13 cellular contexts compared by ENCODE assay signal in genomic region chr19:1441022-1441426, GRCh38. TPM values are rescaled to one million over a fixed set of nuclear protein-coding genes. Genes with fewer than 3 reads are reported as not detected.
A peak's percentile ranks its signal among the peaks of the same experiment; 100 is the strongest.
DNase-seq lines count a peak whose midpoint lies in the region; ATAC-seq, FAIRE-seq and TF ChIP-seq lines count a peak whose summit lies in the region.
"Had no signal": no experiment of that assay in that cellular context is flagged by ENCODE, and none has a peak within 500 bp of the region (broad histone marks: within the 10 kb centered on the region; RNA-seq: fewer than 3 reads in every experiment).

No MANE protein-coding gene starts in this region.

- no peak overlapping the region for H3K27ac ChIP-seq in HepG2 (ENCODE audit: extremely low read length, insufficient read depth, low read length)
- H3K27ac ChIP-seq in right lobe of liver, result no peak overlapping the region
- peak overlapping the region; percentile 76 for H3K27ac ChIP-seq in RWPE2 (ENCODE audit: poor library complexity, severe bottlenecking)
- H3K27ac ChIP-seq: body of pancreas, stomach had no signal

- H3K4me1 ChIP-seq in HepG2 (ENCODE audit: insufficient read depth, low read length) (peaks cover 42% of the 10 kb centered on the region), right lobe of liver (peaks cover 0 to 16% (median 5%) of the 10 kb centered on the region in 4 donors), RWPE2 (ENCODE audit: insufficient read depth, poor library complexity, severe bottlenecking) (peaks cover 9% of the 10 kb centered on the region)

- H3K4me3 ChIP-seq in HepG2 (replicated peaks in 1 of 3; ENCODE audit: insufficient read depth in 1 of 3, low read depth in 2 of 3, low read length in 3 of 3), result no peak overlapping the region
- H3K4me3 ChIP-seq in right lobe of liver, result no peak overlapping the region
- H3K4me3 ChIP-seq in RWPE2 (ENCODE audit: severe bottlenecking), result no peak overlapping the region
- H3K4me3 ChIP-seq: body of pancreas had no signal

- H3K27me3 ChIP-seq in HepG2 (ENCODE audit: control insufficient read depth in 1 of 2, insufficient read depth in 2 of 2, low read length in 2 of 2) (no peaks in the 10 kb centered on the region), right lobe of liver (peaks cover 0 to under 1% of the 10 kb centered on the region in 2 donors), RWPE2 (ENCODE audit: insufficient read depth, poor library complexity, severe bottlenecking) (no peaks in the 10 kb centered on the region)

- ATAC-seq in HepG2, result no peak
- ATAC-seq in right lobe of liver, result no peak
- no peak for ATAC-seq in RWPE2 (ENCODE audit: low read depth)
- ATAC-seq in stimulated activated naive CD8-positive, alpha-beta T cell treated with anti-CD3 and anti-CD28 coated beads, Interleukin-15, amount 100 ng/mL, for 72 hours, result no peak
- no peak for ATAC-seq in left ventricle myocardium superior
- ATAC-seq: body of pancreas had no signal

- POLR2A ChIA-PET in HepG2 (lab: Yijun Ruan, JAX), result interaction anchor here (0.7 to 1.0 kb wide), 2 partner anchors 17 to 31 kb away, joined by 4 read pairs; no protein-coding TSS in a partner anchor

- H3K9me3 ChIP-seq in HepG2 (ENCODE audit: low read length) (no peaks in the 10 kb centered on the region), right lobe of liver (no peaks in the 10 kb centered on the region), RWPE2 (ENCODE audit: severe bottlenecking) (no peaks in the 10 kb centered on the region)
- H3K9me3 ChIP-seq: body of pancreas, stomach had no signal

- peak overlapping the region; percentile 73 for H3K4me3 Mint-ChIP-seq in endothelial cell (ENCODE audit: unreplicated experiment)
- H3K4me3 Mint-ChIP-seq in stimulated activated naive CD8-positive, alpha-beta T cell treated with anti-CD3 and anti-CD28 coated beads, Interleukin-15, amount 100 ng/mL, for 72 hours, result peak overlapping the region; percentile 99 to 100

- TF ChIP-seq EP300 in HepG2 (IDR thresholded peaks at IDR 0.05; ENCODE audit: low read depth in 2 of 2, low read length in 2 of 2) (no peak), HepG2 (CRISPR knock-in tag; IDR thresholded peaks at IDR 0.05; ENCODE audit: borderline replicate concordance) (no peak)

- H3K36me3 ChIP-seq in HepG2 (replicated peaks in 1 of 2; ENCODE audit: control insufficient read depth in 1 of 2, insufficient read depth in 2 of 2, low read length in 2 of 2), result peaks cover 13 to 31% of the 10 kb centered on the region in 2 experiments
- peaks cover 0 to 31% (median 15%) of the 10 kb centered on the region in 4 donors for H3K36me3 ChIP-seq in right lobe of liver
- H3K36me3 ChIP-seq in RWPE2 (ENCODE audit: low read depth), result peaks cover 40% of the 10 kb centered on the region

- no peak overlapping the region for H3K27ac Mint-ChIP-seq in endothelial cell (ENCODE audit: unreplicated experiment)
- H3K27ac Mint-ChIP-seq in stimulated activated naive CD8-positive, alpha-beta T cell treated with anti-CD3 and anti-CD28 coated beads, Interleukin-15, amount 100 ng/mL, for 72 hours, result peak overlapping the region in 1 of 2 donors; percentile 100

- peaks cover 7% of the 10 kb centered on the region for H3K4me1 Mint-ChIP-seq in endothelial cell (ENCODE audit: unreplicated experiment)
- peaks cover 67% of the 10 kb centered on the region for H3K4me1 Mint-ChIP-seq in stimulated activated naive CD8-positive, alpha-beta T cell treated with anti-CD3 and anti-CD28 coated beads, Interleukin-15, amount 100 ng/mL, for 72 hours

- CTCF ChIA-PET in HepG2 (lab: Yijun Ruan, JAX; ENCODE audit: low intra/inter-chr PET ratio, low total read pairs), result no interaction called here

- intact Hi-C loops in HepG2 (cut with micrococcal nuclease; ENCODE audit: unreplicated experiment), result no loop called here
- intact Hi-C loops in right lobe of liver (cut with DNase I), result loop anchor here in 1 of 2 donors (10.0 kb wide), 1 partner anchor 74 kb away; the partner anchor contains the start of gene ADAMTSL5
- intact Hi-C loops in left ventricle myocardium superior (cut with micrococcal nuclease), result no loop called here

- peaks cover 36% of the 10 kb centered on the region for H4K20me1 ChIP-seq in HepG2 (ENCODE audit: insufficient read depth, low read length)

- no peak for TF ChIP-seq CTCF in HepG2 (CRISPR knock-in tag; IDR thresholded peaks at IDR 0.05)
- no peak for TF ChIP-seq CTCF in right lobe of liver (IDR thresholded peaks at IDR 0.05)
- TF ChIP-seq CTCF in RWPE2 (IDR thresholded peaks at IDR 0.05; ENCODE audit: poor library complexity, severe bottlenecking), result no peak
- TF ChIP-seq CTCF in endothelial cell (IDR thresholded peaks at IDR 0.05; ENCODE audit: unreplicated experiment), result no peak

- no peak for DNase-seq in HepG2 (ENCODE audit: low spot score)
- DNase-seq in right lobe of liver, result no peak
- DNase-seq in RWPE2 (ENCODE audit: low spot score), result no peak
- no peak for DNase-seq in endothelial cell (ENCODE audit: low spot score)
- DNase-seq in stimulated activated naive CD8-positive, alpha-beta T cell treated with anti-CD3 and anti-CD28 coated beads, Interleukin-15, amount 100 ng/mL, for 72 hours, result no peak
- no peak for DNase-seq in NCI-H146 (lab: John Stamatoyannopoulos, UW)
- no peak for DNase-seq in left ventricle myocardium superior
- DNase-seq in NCI-H69 (lab: John Stamatoyannopoulos, UW), result no peak
- DNase-seq: activated CD8-positive, alpha-beta memory T cell treated with anti-CD3 and anti-CD28 coated beads for 24 hours; body of pancreas; NCI-H1694; stomach had no signal

- peaks cover 5% of the 10 kb centered on the region for H3K27me3 Mint-ChIP-seq in endothelial cell (ENCODE audit: unreplicated experiment)
- peaks cover 8% of the 10 kb centered on the region for H3K27me3 Mint-ChIP-seq in stimulated activated naive CD8-positive, alpha-beta T cell treated with anti-CD3 and anti-CD28 coated beads, Interleukin-15, amount 100 ng/mL, for 72 hours

- WGBS in HepG2 (ENCODE audit: low lambda C conversion rate), result 96% methylated on average over 5 of the region's 9 CpGs
- 92% methylated on average over 6 of the region's 9 CpGs for WGBS in right lobe of liver (ENCODE audit: insufficient coverage, low coverage, low lambda C conversion rate, missing lambda C conversion rate)

- no peaks in the 10 kb centered on the region for H3K9me3 Mint-ChIP-seq in endothelial cell (ENCODE audit: unreplicated experiment)
- H3K9me3 Mint-ChIP-seq in stimulated activated naive CD8-positive, alpha-beta T cell treated with anti-CD3 and anti-CD28 coated beads, Interleukin-15, amount 100 ng/mL, for 72 hours, result no peaks in the 10 kb centered on the region

- no TSS peak for BruUV-seq in HepG2 (replicated peaks; lab: Mats Ljungman, UMichigan)

- TF ChIP-seq POLR2A in HepG2 (IDR thresholded peaks at IDR 0.05; ENCODE audit: insufficient read depth in 1 of 2, low read depth in 2 of 2, low read length in 2 of 2) (no peak; a peak in 2 of 4 replicates), right lobe of liver (IDR thresholded peaks at IDR 0.05) (no peak)

- FAIRE-seq in HepG2 (lab: Jason Lieb, UNC), result no peak
- FAIRE-seq: endometrium had no signal

- in situ Hi-C loops in HepG2 (cut with HindIII; ENCODE audit: extremely low pct_ligation_motif_present, low pct_unique_long_range_greater_than_20kb), result no loop called here

- TF ChIP-seq RAD21 in HepG2 (CRISPR knock-in tag; IDR thresholded peaks at IDR 0.05), result no peak

- H3K36me3 Mint-ChIP-seq in endothelial cell (ENCODE audit: low read depth, unreplicated experiment), result peaks cover 21% of the 10 kb centered on the region

- peak overlapping the region; percentile 8; the same call in 1 of the 2 replicates for H3K9ac ChIP-seq in HepG2 (ENCODE audit: insufficient read depth, low read depth, low read length)

- H3K4me2 ChIP-seq in HepG2 (ENCODE audit: low read depth, low read length), result no peak overlapping the region

- H2AFZ ChIP-seq in HepG2 (ENCODE audit: low read length), result no peak overlapping the region

- peaks cover 31% of the 10 kb centered on the region for H3K79me2 ChIP-seq in HepG2 (ENCODE audit: insufficient read depth, low read length)

RNA-seq across cellular contexts. Expression of gene RPS15, which starts 2.8 kb away (rescaled TPM):
- total RNA-seq in HepG2 (2016; rRNA removed; fragmentation: Illumina TruSeq; extraction: Trizol) (695 and 780 TPM in 2 replicates), right lobe of liver (1,000 to 10,000 TPM in 2 of 6 experiments, 100 to 1,000 TPM in 4; 334 to 1,615 (median 355) TPM), endothelial cell (ENCODE audit: unreplicated experiment) (1,175 TPM), left ventricle myocardium superior (625 TPM)
- total RNA-seq in HepG2 (2016; cell fraction: cytosol; rRNA removed; fragmentation: Illumina TruSeq; extraction: Trizol; ENCODE audit: low read depth), result 693 and 734 TPM in 2 replicates
- 654 and 886 TPM in 2 replicates for total RNA-seq in HepG2 (2016; cell fraction: insoluble cytoplasmic fraction; rRNA removed; fragmentation: Illumina TruSeq; extraction: Trizol)
- 967 and 1,125 TPM in 2 replicates for total RNA-seq in HepG2 (2016; cell fraction: membrane; rRNA removed; fragmentation: Illumina TruSeq; extraction: Trizol)
- 240 and 299 TPM in 2 replicates for total RNA-seq in HepG2 (2016; cell fraction: nucleus; rRNA removed; fragmentation: Illumina TruSeq; extraction: Trizol)
- 1,411 and 1,504 TPM in 2 replicates for polyA plus RNA-seq in HepG2 (2011; rRNA removed)
- polyA plus RNA-seq in HepG2 (2011; cell fraction: cytosol; rRNA removed), result 2,214 and 3,196 TPM in 2 replicates
- polyA plus RNA-seq in HepG2 (2011; cell fraction: nucleus; rRNA removed), result 923 and 1,023 TPM in 2 replicates
- 1,504 and 2,202 TPM in 2 replicates for polyA plus RNA-seq in HepG2 (2012)
- polyA plus RNA-seq in HepG2 (2016; cell fraction: cytosol; fragmentation: Illumina TruSeq; extraction: Trizol; ENCODE audit: low read depth), result 1,868 and 2,054 TPM in 2 replicates
- 1,628 and 1,692 TPM in 2 replicates for polyA plus RNA-seq in HepG2 (2016; cell fraction: insoluble cytoplasmic fraction; fragmentation: Illumina TruSeq; extraction: Trizol; ENCODE audit: low read depth)
- 2,328 and 2,419 TPM in 2 replicates for polyA plus RNA-seq in HepG2 (2016; cell fraction: membrane; fragmentation: Illumina TruSeq; extraction: Trizol; ENCODE audit: low read depth)
- 895 and 898 TPM in 2 replicates for polyA plus RNA-seq in HepG2 (2016; cell fraction: nucleus; fragmentation: Illumina TruSeq; extraction: Trizol; ENCODE audit: insufficient read depth, low read depth)
- 538 and 916 TPM in 2 replicates for polyA minus RNA-seq in HepG2 (2011; rRNA and poly(A)+ RNA removed; ENCODE audit: low replicate concordance)
- polyA minus RNA-seq in HepG2 (2011; cell fraction: cytosol; rRNA and poly(A)+ RNA removed), result 647 and 682 TPM in 2 replicates
- polyA minus RNA-seq in HepG2 (2011; cell fraction: nucleus; rRNA and poly(A)+ RNA removed), result 109 and 140 TPM in 2 replicates

RNA-seq across cellular contexts. Expression of gene APC2, which starts 8.9 kb away (rescaled TPM):
- 0.22 TPM in 1 of 2 replicates, not detected in the other for total RNA-seq in HepG2 (2016; rRNA removed; fragmentation: Illumina TruSeq; extraction: Trizol)
- under 0.01 TPM in 1 of 2 replicates, not detected in the other for total RNA-seq in HepG2 (2016; cell fraction: cytosol; rRNA removed; fragmentation: Illumina TruSeq; extraction: Trizol; ENCODE audit: low read depth)
- 0.02 and 0.27 TPM in 2 replicates for total RNA-seq in HepG2 (2016; cell fraction: insoluble cytoplasmic fraction; rRNA removed; fragmentation: Illumina TruSeq; extraction: Trizol)
- total RNA-seq in HepG2 (2016; cell fraction: membrane; rRNA removed; fragmentation: Illumina TruSeq; extraction: Trizol), result 0.24 TPM in 1 of 2 replicates, not detected in the other
- total RNA-seq in HepG2 (2016; cell fraction: nucleus; rRNA removed; fragmentation: Illumina TruSeq; extraction: Trizol), result 0.25 and 0.28 TPM in 2 replicates
- polyA plus RNA-seq in HepG2 (2011; rRNA removed), result 0.08 and 0.16 TPM in 2 replicates
- 0.04 and 0.07 TPM in 2 replicates for polyA plus RNA-seq in HepG2 (2011; cell fraction: cytosol; rRNA removed)
- polyA plus RNA-seq in HepG2 (2011; cell fraction: nucleus; rRNA removed), result 0.37 and 0.61 TPM in 2 replicates
- 0.11 and 0.28 TPM in 2 replicates for polyA plus RNA-seq in HepG2 (2012)
- not detected in 2 replicates for polyA plus RNA-seq in HepG2 (2016; cell fraction: cytosol; fragmentation: Illumina TruSeq; extraction: Trizol; ENCODE audit: low read depth)
- not detected in 2 replicates for polyA plus RNA-seq in HepG2 (2016; cell fraction: insoluble cytoplasmic fraction; fragmentation: Illumina TruSeq; extraction: Trizol; ENCODE audit: low read depth)
- polyA plus RNA-seq in HepG2 (2016; cell fraction: membrane; fragmentation: Illumina TruSeq; extraction: Trizol; ENCODE audit: low read depth), result not detected in 2 replicates
- 0.18 and 0.40 TPM in 2 replicates for polyA plus RNA-seq in HepG2 (2016; cell fraction: nucleus; fragmentation: Illumina TruSeq; extraction: Trizol; ENCODE audit: insufficient read depth, low read depth)
- 0.40 and 0.77 TPM in 2 replicates for polyA minus RNA-seq in HepG2 (2011; rRNA and poly(A)+ RNA removed; ENCODE audit: low replicate concordance)
- 0.35 and 0.49 TPM in 2 replicates for polyA minus RNA-seq in HepG2 (2011; cell fraction: cytosol; rRNA and poly(A)+ RNA removed)
- 0.52 and 0.75 TPM in 2 replicates for polyA minus RNA-seq in HepG2 (2011; cell fraction: nucleus; rRNA and poly(A)+ RNA removed)
- total RNA-seq in right lobe of liver, result under 1 TPM in 3 of 6 experiments, not detected in 3; 0.06 to 0.13 (median 0.06) TPM
- total RNA-seq in endothelial cell (ENCODE audit: unreplicated experiment), result 1.9 TPM
- 0.17 TPM for total RNA-seq in left ventricle myocardium superior

RNA-seq across cellular contexts. Expression of gene DAZAP1, which starts 33.6 kb away (rescaled TPM):
- total RNA-seq in HepG2 (2016; rRNA removed; fragmentation: Illumina TruSeq; extraction: Trizol), result 50.5 and 79.2 TPM in 2 replicates
- 72.9 and 77.7 TPM in 2 replicates for total RNA-seq in HepG2 (2016; cell fraction: cytosol; rRNA removed; fragmentation: Illumina TruSeq; extraction: Trizol; ENCODE audit: low read depth)
- 43.4 and 84.1 TPM in 2 replicates for total RNA-seq in HepG2 (2016; cell fraction: insoluble cytoplasmic fraction; rRNA removed; fragmentation: Illumina TruSeq; extraction: Trizol)
- total RNA-seq in HepG2 (2016; cell fraction: membrane; rRNA removed; fragmentation: Illumina TruSeq; extraction: Trizol), result 104 and 106 TPM in 2 replicates
- 38.3 and 43.3 TPM in 2 replicates for total RNA-seq in HepG2 (2016; cell fraction: nucleus; rRNA removed; fragmentation: Illumina TruSeq; extraction: Trizol)
- polyA plus RNA-seq in HepG2 (2011; rRNA removed), result 58.7 and 63.3 TPM in 2 replicates
- polyA plus RNA-seq in HepG2 (2011; cell fraction: cytosol; rRNA removed), result 37.8 and 48.2 TPM in 2 replicates
- polyA plus RNA-seq in HepG2 (2011; cell fraction: nucleus; rRNA removed), result 99.5 and 105 TPM in 2 replicates
- 48.3 and 71.8 TPM in 2 replicates for polyA plus RNA-seq in HepG2 (2012)
- polyA plus RNA-seq in HepG2 (2016; cell fraction: cytosol; fragmentation: Illumina TruSeq; extraction: Trizol; ENCODE audit: low read depth), result 108 and 114 TPM in 2 replicates
- 86.3 and 104 TPM in 2 replicates for polyA plus RNA-seq in HepG2 (2016; cell fraction: insoluble cytoplasmic fraction; fragmentation: Illumina TruSeq; extraction: Trizol; ENCODE audit: low read depth)
- 117 and 124 TPM in 2 replicates for polyA plus RNA-seq in HepG2 (2016; cell fraction: membrane; fragmentation: Illumina TruSeq; extraction: Trizol; ENCODE audit: low read depth)
- 140 and 145 TPM in 2 replicates for polyA plus RNA-seq in HepG2 (2016; cell fraction: nucleus; fragmentation: Illumina TruSeq; extraction: Trizol; ENCODE audit: insufficient read depth, low read depth)
- 26.8 and 58.6 TPM in 2 replicates for polyA minus RNA-seq in HepG2 (2011; rRNA and poly(A)+ RNA removed; ENCODE audit: low replicate concordance)
- 32.1 and 33.1 TPM in 2 replicates for polyA minus RNA-seq in HepG2 (2011; cell fraction: cytosol; rRNA and poly(A)+ RNA removed)
- 35.5 and 41.4 TPM in 2 replicates for polyA minus RNA-seq in HepG2 (2011; cell fraction: nucleus; rRNA and poly(A)+ RNA removed)
- total RNA-seq in right lobe of liver, result 10 to 100 TPM; 22.3 to 50.9 (median 42.2) TPM
- 145 TPM for total RNA-seq in endothelial cell (ENCODE audit: unreplicated experiment)
- total RNA-seq in left ventricle myocardium superior, result 96.7 TPM

RNA-seq across cellular contexts. Expression of gene C19orf25, which starts 38.0 kb away (rescaled TPM):
- total RNA-seq in HepG2 (2016; rRNA removed; fragmentation: Illumina TruSeq; extraction: Trizol) (32.3 and 32.4 TPM in 2 replicates), right lobe of liver (10 to 100 TPM; 12.2 to 32.7 (median 15.3) TPM), endothelial cell (ENCODE audit: unreplicated experiment) (29.7 TPM), left ventricle myocardium superior (16.2 TPM)
- 11.9 and 13.3 TPM in 2 replicates for total RNA-seq in HepG2 (2016; cell fraction: cytosol; rRNA removed; fragmentation: Illumina TruSeq; extraction: Trizol; ENCODE audit: low read depth)
- 34.4 and 35.4 TPM in 2 replicates for total RNA-seq in HepG2 (2016; cell fraction: insoluble cytoplasmic fraction; rRNA removed; fragmentation: Illumina TruSeq; extraction: Trizol)
- total RNA-seq in HepG2 (2016; cell fraction: membrane; rRNA removed; fragmentation: Illumina TruSeq; extraction: Trizol), result 33.2 and 36.2 TPM in 2 replicates
- total RNA-seq in HepG2 (2016; cell fraction: nucleus; rRNA removed; fragmentation: Illumina TruSeq; extraction: Trizol), result 15.1 and 17.1 TPM in 2 replicates
- polyA plus RNA-seq in HepG2 (2011; rRNA removed), result 14.2 and 19.5 TPM in 2 replicates
- 18.3 and 24.5 TPM in 2 replicates for polyA plus RNA-seq in HepG2 (2011; cell fraction: cytosol; rRNA removed)
- polyA plus RNA-seq in HepG2 (2011; cell fraction: nucleus; rRNA removed), result 33.5 and 34.3 TPM in 2 replicates
- polyA plus RNA-seq in HepG2 (2012), result 9.6 and 14.8 TPM in 2 replicates
- polyA plus RNA-seq in HepG2 (2016; cell fraction: cytosol; fragmentation: Illumina TruSeq; extraction: Trizol; ENCODE audit: low read depth), result 11.7 and 15.7 TPM in 2 replicates
- 31.7 and 32.0 TPM in 2 replicates for polyA plus RNA-seq in HepG2 (2016; cell fraction: insoluble cytoplasmic fraction; fragmentation: Illumina TruSeq; extraction: Trizol; ENCODE audit: low read depth)
- polyA plus RNA-seq in HepG2 (2016; cell fraction: membrane; fragmentation: Illumina TruSeq; extraction: Trizol; ENCODE audit: low read depth), result 25.3 and 26.3 TPM in 2 replicates
- 30.3 and 33.5 TPM in 2 replicates for polyA plus RNA-seq in HepG2 (2016; cell fraction: nucleus; fragmentation: Illumina TruSeq; extraction: Trizol; ENCODE audit: insufficient read depth, low read depth)
- 15.8 and 20.8 TPM in 2 replicates for polyA minus RNA-seq in HepG2 (2011; rRNA and poly(A)+ RNA removed; ENCODE audit: low replicate concordance)
- polyA minus RNA-seq in HepG2 (2011; cell fraction: cytosol; rRNA and poly(A)+ RNA removed), result 8.7 and 9.4 TPM in 2 replicates
- 13.3 and 13.6 TPM in 2 replicates for polyA minus RNA-seq in HepG2 (2011; cell fraction: nucleus; rRNA and poly(A)+ RNA removed)

RNA-seq across cellular contexts. Expression of gene GAMT, which starts 39.7 kb away (rescaled TPM):
- total RNA-seq in HepG2 (2016; rRNA removed; fragmentation: Illumina TruSeq; extraction: Trizol), result 113 and 124 TPM in 2 replicates
- 167 and 206 TPM in 2 replicates for total RNA-seq in HepG2 (2016; cell fraction: cytosol; rRNA removed; fragmentation: Illumina TruSeq; extraction: Trizol; ENCODE audit: low read depth)
- 112 and 125 TPM in 2 replicates for total RNA-seq in HepG2 (2016; cell fraction: insoluble cytoplasmic fraction; rRNA removed; fragmentation: Illumina TruSeq; extraction: Trizol)
- 130 and 170 TPM in 2 replicates for total RNA-seq in HepG2 (2016; cell fraction: membrane; rRNA removed; fragmentation: Illumina TruSeq; extraction: Trizol)
- 42.6 and 51.4 TPM in 2 replicates for total RNA-seq in HepG2 (2016; cell fraction: nucleus; rRNA removed; fragmentation: Illumina TruSeq; extraction: Trizol)
- polyA plus RNA-seq in HepG2 (2011; rRNA removed), result 115 and 120 TPM in 2 replicates
- 103 and 156 TPM in 2 replicates for polyA plus RNA-seq in HepG2 (2011; cell fraction: cytosol; rRNA removed)
- polyA plus RNA-seq in HepG2 (2011; cell fraction: nucleus; rRNA removed), result 88.3 and 90.1 TPM in 2 replicates
- 74.3 and 76.0 TPM in 2 replicates for polyA plus RNA-seq in HepG2 (2012)
- 282 and 316 TPM in 2 replicates for polyA plus RNA-seq in HepG2 (2016; cell fraction: cytosol; fragmentation: Illumina TruSeq; extraction: Trizol; ENCODE audit: low read depth)
- 152 and 183 TPM in 2 replicates for polyA plus RNA-seq in HepG2 (2016; cell fraction: insoluble cytoplasmic fraction; fragmentation: Illumina TruSeq; extraction: Trizol; ENCODE audit: low read depth)
- polyA plus RNA-seq in HepG2 (2016; cell fraction: membrane; fragmentation: Illumina TruSeq; extraction: Trizol; ENCODE audit: low read depth), result 195 and 222 TPM in 2 replicates
- 119 and 134 TPM in 2 replicates for polyA plus RNA-seq in HepG2 (2016; cell fraction: nucleus; fragmentation: Illumina TruSeq; extraction: Trizol; ENCODE audit: insufficient read depth, low read depth)
- 46.3 and 144 TPM in 2 replicates for polyA minus RNA-seq in HepG2 (2011; rRNA and poly(A)+ RNA removed; ENCODE audit: low replicate concordance)
- polyA minus RNA-seq in HepG2 (2011; cell fraction: cytosol; rRNA and poly(A)+ RNA removed), result 48.8 and 63.0 TPM in 2 replicates
- polyA minus RNA-seq in HepG2 (2011; cell fraction: nucleus; rRNA and poly(A)+ RNA removed), result 20.3 and 21.1 TPM in 2 replicates
- 100 to 1,000 TPM; 151 to 380 (median 221) TPM for total RNA-seq in right lobe of liver
- 18.1 TPM for total RNA-seq in endothelial cell (ENCODE audit: unreplicated experiment)
- 92.5 TPM for total RNA-seq in left ventricle myocardium superior
